In the genomic region with DNA sequence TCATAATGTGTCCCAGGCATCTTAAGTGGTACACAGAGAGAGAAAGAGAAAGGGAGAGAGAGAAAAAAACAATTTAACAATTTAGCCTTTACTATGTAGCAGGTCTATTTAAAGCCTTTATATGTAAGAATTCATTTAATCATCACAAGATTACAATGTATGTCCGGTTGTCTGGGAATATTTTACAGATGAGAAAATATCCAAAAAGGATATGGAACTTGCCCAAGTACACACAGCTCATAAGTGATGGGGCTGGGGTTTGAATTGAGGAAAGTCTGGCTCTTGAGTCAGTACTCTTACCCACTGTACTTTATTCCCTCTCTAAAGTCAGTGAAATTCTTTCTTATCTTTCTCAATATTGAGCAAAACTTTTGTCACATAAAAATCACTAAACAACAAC, we compare ENCODE assay signal across 18 cellular contexts.
DNase-seq lines count a peak whose midpoint lies in the region; ATAC-seq, FAIRE-seq and TF ChIP-seq lines count a peak whose summit lies in the region.
"Had no signal": no experiment of that assay in that cellular context is flagged by ENCODE, and none has a peak within 500 bp of the region (broad histone marks: within the 10 kb centered on the region; RNA-seq: fewer than 3 reads in every experiment).

No MANE protein-coding gene starts in this region.

- H3K36me3 ChIP-seq in SK-N-SH (replicated peaks in 1 of 2; ENCODE audit: control insufficient read depth in 1 of 2, insufficient read depth in 2 of 2, low read length in 1 of 2) (no peaks in the 10 kb centered on the region), endothelial cell of umbilical vein (ENCODE audit: control insufficient read depth in 2 of 2, extremely low read depth in 1 of 2, insufficient read depth in 2 of 2, low read length in 2 of 2) (no peaks in the 10 kb centered on the region)

- peaks cover 27% of the 10 kb centered on the region for H3F3A ChIP-seq in SK-N-SH (replicated peaks; ENCODE audit: insufficient read depth)

- H3K27me3 ChIP-seq in SK-N-SH (ENCODE audit: insufficient read depth) (no peaks in the 10 kb centered on the region), endothelial cell of umbilical vein (ENCODE audit: control insufficient read depth in 2 of 2, insufficient read depth in 2 of 2, low read length in 2 of 2) (no peaks in the 10 kb centered on the region)

- H3K27ac ChIP-seq in A549: peak overlapping the region; percentile 60 to 63; a peak in 3 of 6 replicates
- H3K27ac ChIP-seq in SK-N-SH (ENCODE audit: low read depth in 2 of 2, low read length in 1 of 2): peak overlapping the region; percentile 47 to 69; a peak in 3 of 4 replicates
- H3K27ac ChIP-seq in endothelial cell of umbilical vein (ENCODE audit: insufficient read depth, low read depth, low read length): peak overlapping the region; percentile 64

- H3K9me1 ChIP-seq in endothelial cell of umbilical vein (replicated peaks; ENCODE audit: control insufficient read depth, extremely low read depth, insufficient read depth, low read length): no peaks in the 10 kb centered on the region

- DNase-seq in A549 (ENCODE audit: low read depth in 1 of 2, low spot score in 1 of 2): no peak
- no peak for DNase-seq in SK-N-SH
- DNase-seq in endothelial cell of umbilical vein (ENCODE audit: low read depth, low spot score): peak; percentile 41
- no peak for DNase-seq in NCI-H2107 treated with DMSO at 0.1 percent for 48 hours (lab: John Stamatoyannopoulos, UW; ENCODE audit: unreplicated experiment)
- DNase-seq in hippocampal formation (lab: John Stamatoyannopoulos, UW): no peak
- DNase-seq: CD8-positive, alpha-beta T cell; COR-L47; DMS153; DMS79 treated with DMSO at 0.1 percent for 48 hours; GDM1; IMR-90 had no signal

- peaks cover 9% of the 10 kb centered on the region for H3K36me3 Mint-ChIP-seq in nephron (ENCODE audit: low read depth)
- H3K36me3 Mint-ChIP-seq: CD14-positive monocyte; CD8-positive, alpha-beta T cell had no signal

- ATAC-seq in A549: no peak
- ATAC-seq in HG03521 (IDR thresholded peaks at IDR 0.05; ENCODE audit: unreplicated experiment): no peak
- ATAC-seq: CD8-positive, alpha-beta T cell; HCT116 had no signal

- H3K9ac ChIP-seq in SK-N-SH (no peak overlapping the region), endothelial cell of umbilical vein (replicated peaks; ENCODE audit: extremely low read depth, insufficient read depth, low read length) (peak overlapping the region; percentile 28)

- dilution Hi-C loops in endothelial cell of umbilical vein (cut with MboI; ENCODE audit: extremely low pct_ligation_motif_present, low sequenced_read_pairs): no loop called here

- H3K27ac Mint-ChIP-seq in nephron: peak overlapping the region in 2 of 3 experiments; percentile 36 to 65
- H3K27ac Mint-ChIP-seq: B cell; CD14-positive monocyte; CD8-positive, alpha-beta T cell had no signal

- H3K79me2 ChIP-seq in SK-N-SH (ENCODE audit: insufficient read depth): no peaks in the 10 kb centered on the region
- H3K79me2 ChIP-seq in endothelial cell of umbilical vein (ENCODE audit: control insufficient read depth, insufficient read depth, low read length): no peaks in the 10 kb centered on the region

- POLR2A ChIA-PET in A549 (lab: Yijun Ruan, JAX): no interaction called here
- POLR2A ChIA-PET in SK-N-SH (lab: Yijun Ruan, JAX): interaction anchor here (0.6 kb wide), 1 partner anchor 113 kb away, joined by 4 read pairs; no protein-coding TSS in a partner anchor
- POLR2A ChIA-PET in endothelial cell of umbilical vein (lab: Charles Lee): no interaction called here

- BruUV-seq in endothelial cell of umbilical vein (replicated peaks; lab: Mats Ljungman, UMichigan): no TSS peak

- no peak overlapping the region for H3K4me2 ChIP-seq in A549
- H3K4me2 ChIP-seq in SK-N-SH: no peak overlapping the region
- no peak overlapping the region for H3K4me2 ChIP-seq in endothelial cell of umbilical vein (ENCODE audit: insufficient read depth, low read length)

- no peaks in the 10 kb centered on the region for H3K9me3 Mint-ChIP-seq in nephron
- H3K9me3 Mint-ChIP-seq: CD8-positive, alpha-beta T cell had no signal

- TF ChIP-seq EP300 in A549 (IDR thresholded peaks at IDR 0.05) (no peak), SK-N-SH (IDR thresholded peaks at IDR 0.05; ENCODE audit: borderline replicate concordance in 1 of 2, low read depth in 1 of 2, low read length in 1 of 2) (peak in 1 of 2 experiments; percentile 43; a peak in 1 of 4 replicates)

- H4K20me1 ChIP-seq in SK-N-SH (ENCODE audit: insufficient read depth) (no peaks in the 10 kb centered on the region), endothelial cell of umbilical vein (replicated peaks; ENCODE audit: control insufficient read depth, extremely low read depth, insufficient read depth, low read length) (no peaks in the 10 kb centered on the region)

- no peaks in the 10 kb centered on the region for H3K9me2 ChIP-seq in SK-N-SH

- H2AFZ ChIP-seq in SK-N-SH (ENCODE audit: low read depth): no peak overlapping the region
- no peak overlapping the region for H2AFZ ChIP-seq in endothelial cell of umbilical vein (ENCODE audit: low read depth, low read length)

- H3K9me3 ChIP-seq in A549 (no peaks in the 10 kb centered on the region), SK-N-SH (no peaks in the 10 kb centered on the region), endothelial cell of umbilical vein (replicated peaks; ENCODE audit: control insufficient read depth, insufficient read depth, low read length) (no peaks in the 10 kb centered on the region)

- H3K27me3 Mint-ChIP-seq in nephron (ENCODE audit: low read depth): no peaks in the 10 kb centered on the region
- H3K27me3 Mint-ChIP-seq: B cell had no signal

- no peak overlapping the region for H3K4me3 ChIP-seq in A549
- H3K4me3 ChIP-seq in SK-N-SH (ENCODE audit: low read depth in 2 of 2, low read length in 1 of 2): no peak overlapping the region
- no peak overlapping the region for H3K4me3 ChIP-seq in endothelial cell of umbilical vein (replicated peaks in 1 of 3; ENCODE audit: insufficient read depth in 1 of 3, low read depth in 1 of 3, low read length in 3 of 3)

- peaks cover 13% of the 10 kb centered on the region for H3K4me1 Mint-ChIP-seq in nephron
- H3K4me1 Mint-ChIP-seq: B cell, CD14-positive monocyte had no signal

- TF ChIP-seq POLR2A in A549 (IDR thresholded peaks at IDR 0.05; ENCODE audit: low read length) (no peak), endothelial cell of umbilical vein (IDR thresholded peaks at IDR 0.05; ENCODE audit: low read depth, low read length) (no peak)

- TF ChIP-seq RAD21 in A549 (conservative IDR thresholded peaks at IDR 0.05 in 1 of 2, IDR thresholded peaks at IDR 0.05 in 1 of 2): no peak
- TF ChIP-seq RAD21 in SK-N-SH (IDR thresholded peaks at IDR 0.05; ENCODE audit: low read length): no peak

- no peak for TF ChIP-seq CTCF in A549 (IDR thresholded peaks at IDR 0.05)
- no peak for TF ChIP-seq CTCF in SK-N-SH (IDR thresholded peaks at IDR 0.05)
- no peak for TF ChIP-seq CTCF in endothelial cell of umbilical vein (IDR thresholded peaks at IDR 0.05; ENCODE audit: extremely low read depth in 1 of 2, insufficient read depth in 1 of 2, low read depth in 1 of 2, low read length in 2 of 2)
- no peak for TF ChIP-seq CTCF in nephron (IDR thresholded peaks at IDR 0.05; ENCODE audit: unreplicated experiment in 3 of 3)

- CTCF ChIA-PET in A549 (lab: Yijun Ruan, JAX) (interaction anchor here (0.6 kb wide), 1 partner anchor 536 kb away, joined by 3 read pairs; no protein-coding TSS in a partner anchor), SK-N-SH (lab: Yijun Ruan, JAX) (no interaction called here), endothelial cell of umbilical vein (lab: Charles Lee) (no interaction called here)

- H3K4me1 ChIP-seq in A549 (peaks cover 32% of the 10 kb centered on the region), SK-N-SH (ENCODE audit: control insufficient read depth in 1 of 2, insufficient read depth in 2 of 2, low read depth in 1 of 2, low read length in 1 of 2) (peaks cover 0 to 15% of the 10 kb centered on the region in 2 experiments; a peak in 2 of 4 replicates), endothelial cell of umbilical vein (ENCODE audit: control insufficient read depth, extremely low read depth, insufficient read depth, low read length) (peaks cover 28% of the 10 kb centered on the region)

- H3K4me3 Mint-ChIP-seq in nephron: no peak overlapping the region
- H3K4me3 Mint-ChIP-seq: B cell; CD14-positive monocyte; CD8-positive, alpha-beta T cell had no signal

- 63% methylated on average over 1 of the region's 1 CpG for WGBS in A549 (ENCODE audit: missing lambda C conversion rate)
- WGBS in SK-N-SH (ENCODE audit: low lambda C conversion rate): 34% methylated on average over 1 of the region's 1 CpG

- intact Hi-C loops in endothelial cell of umbilical vein (cut with micrococcal nuclease): loop anchor here (10.0 kb wide), 1 partner anchor 573 kb away; no protein-coding TSS in a partner anchor

- FAIRE-seq in A549 (lab: Jason Lieb, UNC): no peak
- no peak for FAIRE-seq in endothelial cell of umbilical vein (lab: Jason Lieb, UNC)
- FAIRE-seq: D721Med, GM12892 had no signal

TF ChIP-seq in SK-N-SH, 30 proteins besides CTCF, POLR2A, EP300 and RAD21 (continues in another document):
- TF ChIP-seq RFX5 (IDR thresholded peaks at IDR 0.05; ENCODE audit: low read length): no peak
- TF ChIP-seq, protein P1, sequence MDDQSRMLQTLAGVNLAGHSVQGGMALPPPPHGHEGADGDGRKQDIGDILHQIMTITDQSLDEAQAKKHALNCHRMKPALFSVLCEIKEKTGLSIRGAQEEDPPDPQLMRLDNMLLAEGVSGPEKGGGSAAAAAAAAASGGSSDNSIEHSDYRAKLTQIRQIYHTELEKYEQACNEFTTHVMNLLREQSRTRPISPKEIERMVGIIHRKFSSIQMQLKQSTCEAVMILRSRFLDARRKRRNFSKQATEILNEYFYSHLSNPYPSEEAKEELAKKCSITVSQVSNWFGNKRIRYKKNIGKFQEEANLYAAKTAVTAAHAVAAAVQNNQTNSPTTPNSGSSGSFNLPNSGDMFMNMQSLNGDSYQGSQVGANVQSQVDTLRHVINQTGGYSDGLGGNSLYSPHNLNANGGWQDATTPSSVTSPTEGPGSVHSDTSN (IDR thresholded peaks at IDR 0.05): peak; percentile 21; the same call in 1 of the 2 replicates
- TF ChIP-seq RCOR1 (IDR thresholded peaks at IDR 0.05; ENCODE audit: low read length): no peak

TF ChIP-seq in endothelial cell of umbilical vein, 7 proteins besides CTCF, POLR2A, EP300 and RAD21 (continues in another document):
- TF ChIP-seq EZH2 (IDR thresholded peaks at IDR 0.05; ENCODE audit: borderline replicate concordance, low read depth, low read length, severe bottlenecking) (no peak), MYC (IDR thresholded peaks at IDR 0.05; ENCODE audit: low read depth, low read length) (no peak), FOS (IDR thresholded peaks at IDR 0.05; ENCODE audit: borderline replicate concordance, insufficient read depth, low read length) (no peak), JUN (IDR thresholded peaks at IDR 0.05; ENCODE audit: borderline replicate concordance, insufficient read depth, insufficient read length, low read depth) (no peak), POLR2AphosphoS5 (IDR thresholded peaks at IDR 0.05; ENCODE audit: insufficient read depth, low read depth, low read length) (no peak)
- TF ChIP-seq, protein P2, sequence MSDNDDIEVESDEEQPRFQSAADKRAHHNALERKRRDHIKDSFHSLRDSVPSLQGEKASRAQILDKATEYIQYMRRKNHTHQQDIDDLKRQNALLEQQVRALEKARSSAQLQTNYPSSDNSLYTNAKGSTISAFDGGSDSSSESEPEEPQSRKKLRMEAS (IDR thresholded peaks at IDR 0.05; ENCODE audit: insufficient read depth, insufficient read length): no peak
